ENCODE assay signal across 1 cellular context in the genomic region with DNA sequence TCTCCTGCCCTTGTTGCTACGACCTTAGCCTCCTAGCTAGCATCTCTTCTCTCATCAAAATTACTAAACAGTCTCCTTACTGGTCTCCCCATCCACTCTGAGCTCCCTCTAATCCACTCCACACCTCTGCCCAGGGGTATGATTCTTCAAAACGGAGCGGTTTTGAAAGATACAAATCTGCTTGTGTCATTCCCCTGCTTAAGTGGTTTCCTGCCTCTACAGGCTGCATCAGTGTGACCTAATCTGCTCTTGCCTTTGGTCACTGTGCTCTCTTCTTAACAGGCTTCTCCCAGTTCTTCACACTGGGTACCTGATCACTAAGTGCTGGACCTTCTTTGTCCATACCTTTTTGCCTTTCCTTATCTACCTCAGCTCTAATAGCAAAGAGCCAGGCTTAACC.
TF ChIP-seq lines count a peak whose summit lies in the region.

No MANE protein-coding gene starts in this region.

TF ChIP-seq in GM12878, 131 proteins besides CTCF, POLR2A, EP300 and RAD21 (continued from another document):
- TF ChIP-seq, protein P1, sequence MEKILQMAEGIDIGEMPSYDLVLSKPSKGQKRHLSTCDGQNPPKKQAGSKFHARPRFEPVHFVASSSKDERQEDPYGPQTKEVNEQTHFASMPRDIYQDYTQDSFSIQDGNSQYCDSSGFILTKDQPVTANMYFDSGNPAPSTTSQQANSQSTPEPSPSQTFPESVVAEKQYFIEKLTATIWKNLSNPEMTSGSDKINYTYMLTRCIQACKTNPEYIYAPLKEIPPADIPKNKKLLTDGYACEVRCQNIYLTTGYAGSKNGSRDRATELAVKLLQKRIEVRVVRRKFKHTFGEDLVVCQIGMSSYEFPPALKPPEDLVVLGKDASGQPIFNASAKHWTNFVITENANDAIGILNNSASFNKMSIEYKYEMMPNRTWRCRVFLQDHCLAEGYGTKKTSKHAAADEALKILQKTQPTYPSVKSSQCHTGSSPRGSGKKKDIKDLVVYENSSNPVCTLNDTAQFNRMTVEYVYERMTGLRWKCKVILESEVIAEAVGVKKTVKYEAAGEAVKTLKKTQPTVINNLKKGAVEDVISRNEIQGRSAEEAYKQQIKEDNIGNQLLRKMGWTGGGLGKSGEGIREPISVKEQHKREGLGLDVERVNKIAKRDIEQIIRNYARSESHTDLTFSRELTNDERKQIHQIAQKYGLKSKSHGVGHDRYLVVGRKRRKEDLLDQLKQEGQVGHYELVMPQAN (conservative IDR thresholded peaks at IDR 0.05) = no peak
- no peak for TF ChIP-seq NR2F1 (conservative IDR thresholded peaks at IDR 0.05)
- TF ChIP-seq JUNB (IDR thresholded peaks at IDR 0.05) = no peak
- TF ChIP-seq MEF2A (IDR thresholded peaks at IDR 0.05; ENCODE audit: insufficient read depth, low read depth, low read length) = no peak
